ENCODE assay signal across 24 cellular contexts in genomic region chr10:114748270-114748669, GRCh38.
A peak's percentile ranks its signal among the peaks of the same experiment; 100 is the strongest.
DNase-seq lines count a peak whose midpoint lies in the region; ATAC-seq, FAIRE-seq and TF ChIP-seq lines count a peak whose summit lies in the region.
"Had no signal": no experiment of that assay in that cellular context is flagged by ENCODE, and none has a peak within 500 bp of the region (broad histone marks: within the 10 kb centered on the region; RNA-seq: fewer than 3 reads in every experiment).

No MANE protein-coding gene starts in this region.

- H3K4me3 Mint-ChIP-seq in T-helper 2 cell treated with Interferon-gamma antibody and Interleukin-4, amounts not matched to agents 5 μg/mL and 100 μg/mL, for 36 hours = no peak overlapping the region

- H3K4me2 ChIP-seq in endothelial cell of umbilical vein (ENCODE audit: insufficient read depth, low read length) = no peak overlapping the region
- H3K4me2 ChIP-seq: KMS-11 had no signal

- no peaks in the 10 kb centered on the region for H3K36me3 Mint-ChIP-seq in T-helper 2 cell treated with Interferon-gamma antibody and Interleukin-4, amounts not matched to agents 5 μg/mL and 100 μg/mL, for 36 hours (ENCODE audit: low read depth)

- H3K36me3 ChIP-seq in endothelial cell of umbilical vein (ENCODE audit: control insufficient read depth in 2 of 2, extremely low read depth in 1 of 2, insufficient read depth in 2 of 2, low read length in 2 of 2) (no peaks in the 10 kb centered on the region), lower lobe of right lung (no peaks in the 10 kb centered on the region), WERI-Rb-1 (no peaks in the 10 kb centered on the region)

- TF ChIP-seq CTCF in endothelial cell of umbilical vein (IDR thresholded peaks at IDR 0.05; ENCODE audit: extremely low read depth in 1 of 2, insufficient read depth in 1 of 2, low read depth in 1 of 2, low read length in 2 of 2) (no peak), lower lobe of right lung (IDR thresholded peaks at IDR 0.05) (no peak), WERI-Rb-1 (IDR thresholded peaks at IDR 0.05; ENCODE audit: low read depth, low read length) (no peak)

- no peak overlapping the region for H3K9ac ChIP-seq in endothelial cell of umbilical vein (replicated peaks; ENCODE audit: extremely low read depth, insufficient read depth, low read length)
- H3K9ac ChIP-seq: KMS-11 had no signal

- H3K4me1 Mint-ChIP-seq in T-helper 2 cell treated with Interferon-gamma antibody and Interleukin-4, amounts not matched to agents 5 μg/mL and 100 μg/mL, for 36 hours (ENCODE audit: low read depth) = peaks cover 3% of the 10 kb centered on the region

- H3K9me3 Mint-ChIP-seq in T-helper 2 cell treated with Interferon-gamma antibody and Interleukin-4, amounts not matched to agents 5 μg/mL and 100 μg/mL, for 36 hours = no peaks in the 10 kb centered on the region

- H3K9me3 ChIP-seq in endothelial cell of umbilical vein (replicated peaks; ENCODE audit: control insufficient read depth, insufficient read depth, low read length) (no peaks in the 10 kb centered on the region), lower lobe of right lung (no peaks in the 10 kb centered on the region), WERI-Rb-1 (ENCODE audit: severe bottlenecking) (no peaks in the 10 kb centered on the region)

- CTCF ChIA-PET in endothelial cell of umbilical vein (lab: Charles Lee) = interaction anchor here (0.7 to 1.7 kb wide), 7 partner anchors 11 to 197 kb away, joined by 3 to 7 read pairs (median 4); no protein-coding TSS in a partner anchor

- BruUV-seq in endothelial cell of umbilical vein (replicated peaks; lab: Mats Ljungman, UMichigan) = no TSS peak

- no peak for FAIRE-seq in endothelial cell of umbilical vein (lab: Jason Lieb, UNC)
- FAIRE-seq: A204.1, D721Med, HTR-8/SVneo had no signal

- H4K20me1 ChIP-seq in endothelial cell of umbilical vein (replicated peaks; ENCODE audit: control insufficient read depth, extremely low read depth, insufficient read depth, low read length) = no peaks in the 10 kb centered on the region

- POLR2A ChIA-PET in endothelial cell of umbilical vein (lab: Charles Lee) = interaction anchor here (0.5 kb wide), 1 partner anchor 325 kb away, joined by 3 read pairs; no protein-coding TSS in a partner anchor

- H3K27me3 ChIP-seq in endothelial cell of umbilical vein (ENCODE audit: control insufficient read depth in 2 of 2, insufficient read depth in 2 of 2, low read length in 2 of 2) = no peaks in the 10 kb centered on the region
- H3K27me3 ChIP-seq in lower lobe of right lung (ENCODE audit: low read depth) = no peaks in the 10 kb centered on the region
- no peaks in the 10 kb centered on the region for H3K27me3 ChIP-seq in WERI-Rb-1 (ENCODE audit: insufficient read depth, low read depth, severe bottlenecking)

- H2AFZ ChIP-seq in endothelial cell of umbilical vein (ENCODE audit: low read depth, low read length) = no peak overlapping the region

- H3K4me1 ChIP-seq in endothelial cell of umbilical vein (ENCODE audit: control insufficient read depth, extremely low read depth, insufficient read depth, low read length) = peaks cover 5% of the 10 kb centered on the region
- H3K4me1 ChIP-seq in lower lobe of right lung = no peaks in the 10 kb centered on the region

- no peak for ATAC-seq in lower lobe of right lung
- ATAC-seq in GM18867 (IDR thresholded peaks at IDR 0.05; ENCODE audit: unreplicated experiment) = no peak

- H3K27ac ChIP-seq in endothelial cell of umbilical vein (ENCODE audit: insufficient read depth, low read depth, low read length) (no peak overlapping the region), lower lobe of right lung (peak overlapping the region; percentile 43), WERI-Rb-1 (no peak overlapping the region)
- H3K27ac ChIP-seq: C4-2B, KMS-11 had no signal

- TF ChIP-seq POLR2A in endothelial cell of umbilical vein (IDR thresholded peaks at IDR 0.05; ENCODE audit: low read depth, low read length) = no peak

- peaks cover 45% of the 10 kb centered on the region for H3K27me3 Mint-ChIP-seq in T-helper 2 cell treated with Interferon-gamma antibody and Interleukin-4, amounts not matched to agents 5 μg/mL and 100 μg/mL, for 36 hours (ENCODE audit: low read depth)

- H3K27ac Mint-ChIP-seq in T-helper 2 cell treated with Interferon-gamma antibody and Interleukin-4, amounts not matched to agents 5 μg/mL and 100 μg/mL, for 36 hours = no peak overlapping the region

- H3K79me2 ChIP-seq in endothelial cell of umbilical vein (ENCODE audit: control insufficient read depth, insufficient read depth, low read length) = no peaks in the 10 kb centered on the region

- dilution Hi-C loops in endothelial cell of umbilical vein (cut with MboI; ENCODE audit: extremely low pct_ligation_motif_present, low sequenced_read_pairs) = no loop called here

- H3K4me3 ChIP-seq in endothelial cell of umbilical vein (replicated peaks in 1 of 3; ENCODE audit: insufficient read depth in 1 of 3, low read depth in 1 of 3, low read length in 3 of 3) (no peak overlapping the region), lower lobe of right lung (no peak overlapping the region), WERI-Rb-1 (ENCODE audit: low read depth, low read length) (no peak overlapping the region)

- intact Hi-C loops in endothelial cell of umbilical vein (cut with micrococcal nuclease) = no loop called here
- intact Hi-C loops in lower lobe of right lung (cut with DNase I) = no loop called here

- H3K9me1 ChIP-seq in endothelial cell of umbilical vein (replicated peaks; ENCODE audit: control insufficient read depth, extremely low read depth, insufficient read depth, low read length) = no peaks in the 10 kb centered on the region

- peak; percentile 48 for DNase-seq in CMK (ENCODE audit: low read depth)
- peak; percentile 23 for DNase-seq in OCI-M1 (lab: John Stamatoyannopoulos, UW)
- peak; percentile 41 for DNase-seq in endothelial cell of umbilical vein (ENCODE audit: low read depth, low spot score)
- DNase-seq in lower lobe of right lung = no peak
- DNase-seq in stimulated activated naive CD4-positive, alpha-beta T cell treated with Interleukin-2 at 50 U/mL for 16 hours (lab: John Stamatoyannopoulos, UW) = no peak
- DNase-seq in T-helper 2 cell treated with Interferon-gamma antibody and Interleukin-4, amounts not matched to agents 5 μg/mL and 100 μg/mL, for 36 hours (ENCODE audit: low spot score) = no peak
- DNase-seq in WERI-Rb-1 = no peak
- DNase-seq: DMS53, EL, GF-D8, MV-4-11, NCI-H1694, NCI-H2081, NCI-H2171, NCI-H345, NCI-H524, NCI-H774, SHP77 treated with DMSO at 0.1 percent for 48 hours had no signal

TF ChIP-seq in endothelial cell of umbilical vein, 7 proteins besides CTCF, POLR2A, EP300 and RAD21:
- TF ChIP-seq, protein P1, sequence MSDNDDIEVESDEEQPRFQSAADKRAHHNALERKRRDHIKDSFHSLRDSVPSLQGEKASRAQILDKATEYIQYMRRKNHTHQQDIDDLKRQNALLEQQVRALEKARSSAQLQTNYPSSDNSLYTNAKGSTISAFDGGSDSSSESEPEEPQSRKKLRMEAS (IDR thresholded peaks at IDR 0.05; ENCODE audit: insufficient read depth, insufficient read length) = no peak
- TF ChIP-seq POLR2AphosphoS5 (IDR thresholded peaks at IDR 0.05; ENCODE audit: insufficient read depth, low read depth, low read length) (no peak), JUN (IDR thresholded peaks at IDR 0.05; ENCODE audit: borderline replicate concordance, insufficient read depth, insufficient read length, low read depth) (no peak), FOS (IDR thresholded peaks at IDR 0.05; ENCODE audit: borderline replicate concordance, insufficient read depth, low read length) (no peak), GATA2 (IDR thresholded peaks at IDR 0.05; ENCODE audit: insufficient read depth, insufficient read length, low read depth, low read length) (no peak), EZH2 (IDR thresholded peaks at IDR 0.05; ENCODE audit: borderline replicate concordance, low read depth, low read length, severe bottlenecking) (no peak), MYC (IDR thresholded peaks at IDR 0.05; ENCODE audit: low read depth, low read length) (no peak)
TF ChIP-seq in endothelial cell of umbilical vein: peak in this region for 0.

Comparison
In these comparisons a context has a peak if more than half of its experiments do, and no peak if none do; other contexts are left out.
1. DNase-seq: peak in CMK (single experiment), OCI-M1 (single experiment) and endothelial cell of umbilical vein (single experiment); none in lower lobe of right lung (single experiment), stimulated activated naive CD4-positive, alpha-beta T cell treated with Interleukin-2 at 50 U/mL for 16 hours (single experiment), T-helper 2 cell treated with Interferon-gamma antibody and Interleukin-4, amounts not matched to agents 5 μg/mL and 100 μg/mL, for 36 hours (single experiment) and WERI-Rb-1 (single experiment).